ENCODE assay signal across 16 cellular contexts in genomic region chr2:208546860-208547650, GRCh38.
DNase-seq lines count a peak whose midpoint lies in the region; ATAC-seq, FAIRE-seq and TF ChIP-seq lines count a peak whose summit lies in the region.
"Had no signal": no experiment of that assay in that cellular context is flagged by ENCODE, and none has a peak within 500 bp of the region (broad histone marks: within the 10 kb centered on the region; RNA-seq: fewer than 3 reads in every experiment).

No MANE protein-coding gene starts in this region.

- H3K9ac ChIP-seq in K562 (ENCODE audit: insufficient read depth in 1 of 2, low read depth in 2 of 2, low read length in 2 of 2) (no peak overlapping the region), kidney (ENCODE audit: low read length in 2 of 2) (no peak overlapping the region)
- H3K9ac ChIP-seq: BLaER1 had no signal

- peaks cover 5 to 11% of the 10 kb centered on the region in 2 experiments for H3K4me1 ChIP-seq in K562 (replicated peaks in 1 of 2; ENCODE audit: control insufficient read depth in 2 of 2, insufficient read depth in 2 of 2, low read length in 2 of 2)
- peaks cover 0 to 4% of the 10 kb centered on the region in 2 donors for H3K4me1 ChIP-seq in kidney (ENCODE audit: control insufficient read depth in 1 of 2, insufficient read depth in 1 of 2, low read depth in 1 of 2, low read length in 2 of 2)
- H3K4me1 ChIP-seq: BLaER1 had no signal

- in situ Hi-C loops in K562 (cut with MboI): no loop called here

- H3K4me1 Mint-ChIP-seq in Calu3 (ENCODE audit: low read depth, unreplicated experiment): peaks cover 21% of the 10 kb centered on the region
- H3K4me1 Mint-ChIP-seq: CD8-positive, alpha-beta memory T cell had no signal

- no peak for TF ChIP-seq CTCF in Calu3 (IDR thresholded peaks at IDR 0.05; ENCODE audit: unreplicated experiment)
- no peak for TF ChIP-seq CTCF in K562 (IDR thresholded peaks at IDR 0.05 in 2 of 3, conservative IDR thresholded peaks at IDR 0.05 in 1 of 3; ENCODE audit: insufficient read depth in 2 of 3, low read depth in 1 of 3, low read length in 3 of 3)
- no peak for TF ChIP-seq CTCF in kidney (IDR thresholded peaks at IDR 0.05; ENCODE audit: borderline replicate concordance, extremely low read depth, insufficient read depth)
- no peak for TF ChIP-seq CTCF in RWPE1 (conservative IDR thresholded peaks at IDR 0.05; ENCODE audit: low read depth)

- no peak for TF ChIP-seq EP300 in K562 (IDR thresholded peaks at IDR 0.05; ENCODE audit: low read length)

- H3K27me3 Mint-ChIP-seq in Calu3 (ENCODE audit: unreplicated experiment): no peaks in the 10 kb centered on the region
- H3K27me3 Mint-ChIP-seq: CD8-positive, alpha-beta memory T cell had no signal

- no peaks in the 10 kb centered on the region for H4K20me1 ChIP-seq in K562 (replicated peaks; ENCODE audit: control insufficient read depth, insufficient read depth, low read length)
- H4K20me1 ChIP-seq: BLaER1 had no signal

- no peaks in the 10 kb centered on the region for H3K9me1 ChIP-seq in K562 (ENCODE audit: control insufficient read depth, insufficient read depth, low read length)

- no peaks in the 10 kb centered on the region for H3K27me3 ChIP-seq in K562 (ENCODE audit: control insufficient read depth in 2 of 2, insufficient read depth in 2 of 2, low read length in 2 of 2)
- H3K27me3 ChIP-seq: BLaER1 had no signal

- H3K9me3 ChIP-seq in K562 (replicated peaks; ENCODE audit: control insufficient read depth, insufficient read depth, low read depth, low read length) (no peaks in the 10 kb centered on the region), kidney (ENCODE audit: control insufficient read depth in 1 of 2, low read length in 2 of 2) (no peaks in the 10 kb centered on the region)
- H3K9me3 ChIP-seq: BLaER1, Caco-2 had no signal

- H3K27ac Mint-ChIP-seq in Calu3 (ENCODE audit: unreplicated experiment): peak overlapping the region; percentile 8
- H3K27ac Mint-ChIP-seq: CD8-positive, alpha-beta memory T cell; HFFc6 had no signal

- ATAC-seq in K562: no peak
- no peak for ATAC-seq in GM19328 (IDR thresholded peaks at IDR 0.05; ENCODE audit: unreplicated experiment)

- H3K4me2 ChIP-seq in K562 (ENCODE audit: insufficient read depth, low read length): no peak overlapping the region
- H3K4me2 ChIP-seq: BLaER1 had no signal

- no peak overlapping the region for H3K4me3 Mint-ChIP-seq in Calu3 (ENCODE audit: low read depth, unreplicated experiment)
- H3K4me3 Mint-ChIP-seq: CD8-positive, alpha-beta memory T cell; HFFc6 had no signal

- DNase-seq in Calu3 (no peak), K562 (ENCODE audit: extremely low read depth in 1 of 4, low spot score in 3 of 4) (no peak), kidney (no peak), renal cortical epithelial cell (ENCODE audit: low read depth) (peak; percentile 53), NCI-H2196 (lab: John Stamatoyannopoulos, UW; ENCODE audit: unreplicated experiment) (no peak), RWPE1 (ENCODE audit: low spot score) (no peak)
- DNase-seq: 8988T; AML-193; Caco-2; CD8-positive, alpha-beta memory T cell; DMS53; GF-D8; HCEC 1CT; HFFc6 had no signal

- POLR2A ChIA-PET in K562 (lab: Yijun Ruan, JAX): no interaction called here
- POLR2A ChIA-PET in RWPE1 (lab: Yijun Ruan, JAX; ENCODE audit: low non-redundant PET): no interaction called here

- 68% methylated on average over 4 of the region's 4 CpGs for WGBS in K562 (ENCODE audit: insufficient coverage, low coverage, missing lambda C conversion rate)

- FAIRE-seq in K562 (lab: Jason Lieb, UNC): no peak
- FAIRE-seq in kidney (lab: Jason Lieb, UNC): no peak

- no peaks in the 10 kb centered on the region for H3K36me3 Mint-ChIP-seq in Calu3 (ENCODE audit: insufficient read depth, unreplicated experiment)
- H3K36me3 Mint-ChIP-seq: CD8-positive, alpha-beta memory T cell had no signal

- CTCF ChIA-PET in Calu3 (lab: Charles Lee): no interaction called here
- CTCF ChIA-PET in K562 (lab: Yijun Ruan, JAX; ENCODE audit: low intra/inter-chr PET ratio): no interaction called here
- CTCF ChIA-PET in RWPE1 (lab: Yijun Ruan, JAX): no interaction called here

- H3K9me3 Mint-ChIP-seq in Calu3 (ENCODE audit: low read depth, unreplicated experiment): peaks cover 3% of the 10 kb centered on the region

- 0 out of 3 replicates have a peak overlapping the region, but pooled peaks have one; percentile 10 for H3K27ac ChIP-seq in K562 (ENCODE audit: extremely low read depth, low read depth, low read length)
- no peak overlapping the region for H3K27ac ChIP-seq in kidney (ENCODE audit: low read depth in 2 of 2, low read length in 2 of 2)
- H3K27ac ChIP-seq in RWPE1: no peak overlapping the region
- H3K27ac ChIP-seq: BLaER1 had no signal

- BruUV-seq in Calu3 (replicated peaks; lab: Mats Ljungman, UMichigan) (no TSS peak), K562 (replicated peaks; lab: Mats Ljungman, UMichigan) (no TSS peak)

- H3K4me3 ChIP-seq in K562 (no peak overlapping the region), kidney (ENCODE audit: low read length in 2 of 2) (peak overlapping the region; percentile 25 to 69)
- H3K4me3 ChIP-seq: BLaER1 had no signal

- H3K79me2 ChIP-seq in K562 (ENCODE audit: control insufficient read depth, insufficient read depth, low read length): peaks cover 53% of the 10 kb centered on the region

- TF ChIP-seq POLR2A in K562 (conservative IDR thresholded peaks at IDR 0.05): no peak

- H2AFZ ChIP-seq in K562 (ENCODE audit: low read depth, low read length): no peak overlapping the region

- intact Hi-C loops in Calu3 (cut with micrococcal nuclease; ENCODE audit: unreplicated experiment) (no loop called here), K562 (cut with micrococcal nuclease) (no loop called here), kidney (cut with DNase I) (no loop called here)

- H3K36me3 ChIP-seq in K562 (ENCODE audit: control insufficient read depth, insufficient read depth, low read length) (peaks cover 3% of the 10 kb centered on the region; the same call in 2 of the 3 replicates), kidney (ENCODE audit: control insufficient read depth in 1 of 2, insufficient read depth in 2 of 2, low read length in 2 of 2) (no peaks in the 10 kb centered on the region)
- H3K36me3 ChIP-seq: BLaER1 had no signal

- TF ChIP-seq RAD21 in K562 (CRISPR knock-in tag; conservative IDR thresholded peaks at IDR 0.05 in 1 of 2, IDR thresholded peaks at IDR 0.05 in 1 of 2): no peak

TF ChIP-seq in K562, 482 proteins besides CTCF, POLR2A, EP300 and RAD21:
- TF ChIP-seq IRF9 (tag; IDR thresholded peaks at IDR 0.05) (no peak), CCAR2 (IDR thresholded peaks at IDR 0.05; ENCODE audit: low read depth, low read length) (no peak), ZNF253 (CRISPR knock-in tag; conservative IDR thresholded peaks at IDR 0.05) (no peak), GATA2 (CRISPR knock-in tag; IDR thresholded peaks at IDR 0.05) (no peak), HIVEP1 (CRISPR knock-in tag; IDR thresholded peaks at IDR 0.05) (no peak), PBX2 (CRISPR knock-in tag; IDR thresholded peaks at IDR 0.05; ENCODE audit: low read depth) (no peak), PBX2 (tag; conservative IDR thresholded peaks at IDR 0.05; ENCODE audit: low read depth) (no peak), WHSC1 (IDR thresholded peaks at IDR 0.05; ENCODE audit: low read length) (no peak), CREBBP (IDR thresholded peaks at IDR 0.05; ENCODE audit: low read depth, low read length) (no peak)
